ENCODE assay signal across 16 cellular contexts in genomic region chr4:153159016-153159415, GRCh38. TPM values are rescaled to one million over a fixed set of nuclear protein-coding genes. Genes with fewer than 3 reads are reported as not detected.
DNase-seq lines count a peak whose midpoint lies in the region; ATAC-seq and TF ChIP-seq lines count a peak whose summit lies in the region.
"Had no signal": no experiment of that assay in that cellular context is flagged by ENCODE, and none has a peak within 500 bp of the region (broad histone marks: within the 10 kb centered on the region; RNA-seq: fewer than 3 reads in every experiment).

No MANE protein-coding gene starts in this region.

- DNase-seq in PC-3 (no peak), fibroblast of the aortic adventitia (ENCODE audit: low read depth) (no peak), suprapubic skin (ENCODE audit: low spot score in 2 of 2) (no peak), T-helper 1 cell (no peak), MG63 (no peak), iPS-NIHi11 (ENCODE audit: low spot score) (no peak)
- DNase-seq: activated CD8-positive, alpha-beta memory T cell treated with anti-CD3 and anti-CD28 coated beads, Interleukin-2, amount 50 U/mL, for 48 hours; effector memory CD4-positive, alpha-beta T cell; GOT3; NCI-H1417; NCI-H510A; nephron progenitor cell; SJCRH30 had no signal

- TF ChIP-seq POLR2A in suprapubic skin (IDR thresholded peaks at IDR 0.05), result no peak

- H3K4me1 ChIP-seq in BLaER1 treated with 17β-estradiol and CSF1 and Interleukin-3, amounts not matched to agents 10 nM and 100 nM, result peaks cover 34 to 52% (median 43%) of the 10 kb centered on the region in 10 experiments
- H3K4me1 ChIP-seq in PC-3 (ENCODE audit: insufficient read depth, low read length) (peaks cover 23% of the 10 kb centered on the region), suprapubic skin (peaks cover 3% of the 10 kb centered on the region)

- H3K9ac ChIP-seq in BLaER1 treated with 17β-estradiol and CSF1 and Interleukin-3, amounts not matched to agents 10 nM and 100 nM, result no peak overlapping the region
- H3K9ac ChIP-seq in PC-3 (ENCODE audit: low read length), result no peak overlapping the region

- H4K20me1 ChIP-seq in BLaER1 treated with 17β-estradiol and CSF1 and Interleukin-3, amounts not matched to agents 10 nM and 100 nM, result 0 out of 22 replicates have a peak, but pooled peaks cover 0 to 7% (median 0%) of the 10 kb centered on the region in 11 experiments
- no peaks in the 10 kb centered on the region for H4K20me1 ChIP-seq in PC-3 (ENCODE audit: low read length)

- 92% methylated on average over 4 of the region's 4 CpGs for WGBS in suprapubic skin

- H3K27me3 ChIP-seq in BLaER1 treated with 17β-estradiol and CSF1 and Interleukin-3, amounts not matched to agents 10 nM and 100 nM, result peaks cover 0 to 10% (median 0%) of the 10 kb centered on the region in 11 experiments; a peak in 1 of 22 replicates
- no peaks in the 10 kb centered on the region for H3K27me3 ChIP-seq in PC-3 (ENCODE audit: low read length)
- peaks cover 4% of the 10 kb centered on the region for H3K27me3 ChIP-seq in suprapubic skin
- no peaks in the 10 kb centered on the region for H3K27me3 ChIP-seq in MG63
- H3K27me3 ChIP-seq: SJCRH30 had no signal

- peak; percentile 34; the same call in 1 of the 2 replicates for TF ChIP-seq CTCF in PC-3 (conservative IDR thresholded peaks at IDR 0.05; ENCODE audit: low read depth, low read length)
- TF ChIP-seq CTCF in fibroblast of the aortic adventitia (IDR thresholded peaks at IDR 0.05; ENCODE audit: insufficient read depth, low read length), result peak; percentile 37
- no peak for TF ChIP-seq CTCF in suprapubic skin (IDR thresholded peaks at IDR 0.05)

- POLR2A ChIA-PET in PC-3 (lab: Charles Lee; ENCODE audit: unreplicated experiment), result no interaction called here

- BruUV-seq in PC-3 (replicated peaks; lab: Mats Ljungman, UMichigan), result no TSS peak

- no peaks in the 10 kb centered on the region for H3K9me2 ChIP-seq in PC-3 (replicated peaks; ENCODE audit: low read length)

- H3K4me2 ChIP-seq in BLaER1 treated with 17β-estradiol and CSF1 and Interleukin-3, amounts not matched to agents 10 nM and 100 nM, result peak overlapping the region in 7 of 11 experiments; percentile 2 to 77 (median 38); a peak in 12 of 22 replicates
- peak overlapping the region; percentile 68 for H3K4me2 ChIP-seq in PC-3 (ENCODE audit: low read length)

- no peaks in the 10 kb centered on the region for H3K36me3 ChIP-seq in BLaER1 treated with 17β-estradiol and CSF1 and Interleukin-3, amounts not matched to agents 10 nM and 100 nM
- H3K36me3 ChIP-seq in PC-3 (ENCODE audit: low read depth, low read length) (no peaks in the 10 kb centered on the region), suprapubic skin (no peaks in the 10 kb centered on the region), MG63 (no peaks in the 10 kb centered on the region)
- H3K36me3 ChIP-seq: SJCRH30 had no signal

- ATAC-seq in GM18517 (IDR thresholded peaks at IDR 0.05; ENCODE audit: unreplicated experiment) (peak; percentile 41), PC-3 (no peak)

- no peaks in the 10 kb centered on the region for H3F3A ChIP-seq in PC-3 (ENCODE audit: low read length, unreplicated experiment)

- TF ChIP-seq EP300 in suprapubic skin (IDR thresholded peaks at IDR 0.05), result no peak

- intact Hi-C loops in PC-3 (cut with micrococcal nuclease), result no loop called here

- no peaks in the 10 kb centered on the region for H3K79me2 ChIP-seq in PC-3 (ENCODE audit: low read length)

- H3K9me3 ChIP-seq in BLaER1 treated with 17β-estradiol and CSF1 and Interleukin-3, amounts not matched to agents 10 nM and 100 nM (replicated peaks in 1 of 11), result no peaks in the 10 kb centered on the region
- no peaks in the 10 kb centered on the region for H3K9me3 ChIP-seq in PC-3 (ENCODE audit: low read length)
- H3K9me3 ChIP-seq in suprapubic skin, result no peaks in the 10 kb centered on the region
- H3K9me3 ChIP-seq in MG63, result no peaks in the 10 kb centered on the region
- H3K9me3 ChIP-seq: SJCRH30 had no signal

- H3K4me3 ChIP-seq in BLaER1 treated with 17β-estradiol and CSF1 and Interleukin-3, amounts not matched to agents 10 nM and 100 nM, result no peak overlapping the region
- H3K4me3 ChIP-seq in PC-3 (ENCODE audit: low read length) (no peak overlapping the region), fibroblast of the aortic adventitia (ENCODE audit: low read depth, low read length) (no peak overlapping the region), suprapubic skin (no peak overlapping the region), MG63 (no peak overlapping the region)
- H3K4me3 ChIP-seq: SJCRH30 had no signal

- H2AFZ ChIP-seq in PC-3 (ENCODE audit: low read length), result no peak overlapping the region

- peak overlapping the region in 2 of 11 experiments; percentile 36 to 63; a peak in 4 of 22 replicates for H3K27ac ChIP-seq in BLaER1 treated with 17β-estradiol and CSF1 and Interleukin-3, amounts not matched to agents 10 nM and 100 nM
- H3K27ac ChIP-seq in PC-3 (ENCODE audit: low read length) (no peak overlapping the region), suprapubic skin (no peak overlapping the region)
- H3K27ac ChIP-seq: SJCRH30, VCaP had no signal

- CTCF ChIA-PET in PC-3 (lab: Charles Lee), result no interaction called here

RNA-seq across cellular contexts. Expression of gene TRIM2, which starts 45.2 kb away (rescaled TPM):
- total RNA-seq in PC-3 (2014; rRNA removed), result 18.9 and 20.2 TPM in 2 replicates
- total RNA-seq in fibroblast of the aortic adventitia (ENCODE audit: low replicate concordance), result 34.6 and 78.5 TPM in 2 replicates
- 10 to 100 TPM; 17.3 to 45.1 (median 37.5) TPM for total RNA-seq in suprapubic skin
- total RNA-seq in MG63 (2014; rRNA removed; shearing (Covaris generic); ENCODE audit: low replicate concordance), result 7.0 and 10.5 TPM in 2 replicates

Comparison
In these comparisons a context has a peak if more than half of its experiments do, and no peak if none do; other contexts are left out.
1. CTCF ChIP-seq: peak in PC-3 (single experiment) and fibroblast of the aortic adventitia (single experiment); none in suprapubic skin (0 of 2).